ENCODE assay signal across 16 cellular contexts in the genomic region with DNA sequence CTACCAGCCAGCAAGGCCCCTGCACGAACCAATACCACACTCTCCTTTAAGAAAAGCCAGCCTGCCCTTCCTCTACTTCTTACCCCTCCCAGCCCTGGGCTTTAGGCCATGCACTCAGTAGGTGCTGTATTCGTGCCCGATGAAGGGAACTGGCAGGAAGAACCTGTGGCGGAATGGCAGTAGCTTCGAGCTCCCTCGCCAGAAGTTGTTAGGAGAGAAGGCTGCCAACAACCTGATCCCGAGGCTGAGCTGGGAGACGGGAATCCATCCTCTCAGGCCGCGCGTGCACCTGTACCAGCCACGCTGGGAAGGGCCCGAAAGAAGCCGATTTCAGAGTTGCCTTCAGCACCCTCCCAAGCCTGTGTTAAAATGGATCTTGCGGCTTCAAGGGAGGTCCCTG. TPM values are rescaled to one million over a fixed set of nuclear protein-coding genes. Genes with fewer than 3 reads are reported as not detected.
DNase-seq lines count a peak whose midpoint lies in the region; ATAC-seq, FAIRE-seq and TF ChIP-seq lines count a peak whose summit lies in the region.
"Had no signal": no experiment of that assay in that cellular context is flagged by ENCODE, and none has a peak within 500 bp of the region (broad histone marks: within the 10 kb centered on the region; RNA-seq: fewer than 3 reads in every experiment).

No MANE protein-coding gene starts in this region.

- TF ChIP-seq POLR2A in right lobe of liver (IDR thresholded peaks at IDR 0.05) (no peak), HepG2 (IDR thresholded peaks at IDR 0.05; ENCODE audit: insufficient read depth in 1 of 2, low read depth in 2 of 2, low read length in 2 of 2) (no peak)

- TF ChIP-seq EP300 in HepG2 (IDR thresholded peaks at IDR 0.05; ENCODE audit: low read depth in 2 of 2, low read length in 2 of 2) (no peak), HepG2 (CRISPR knock-in tag; IDR thresholded peaks at IDR 0.05; ENCODE audit: borderline replicate concordance) (no peak)

- no peaks in the 10 kb centered on the region for H3K9me3 ChIP-seq in right lobe of liver
- no peaks in the 10 kb centered on the region for H3K9me3 ChIP-seq in HepG2 (ENCODE audit: low read length)
- H3K9me3 ChIP-seq: BLaER1, Caco-2 had no signal

- no peak for FAIRE-seq in HepG2 (lab: Jason Lieb, UNC)

- no peak overlapping the region for H3K9ac ChIP-seq in HepG2 (ENCODE audit: insufficient read depth, low read depth, low read length)
- H3K9ac ChIP-seq: BLaER1 had no signal

- no peak overlapping the region for H3K27ac ChIP-seq in right lobe of liver
- no peak overlapping the region for H3K27ac ChIP-seq in HepG2 (ENCODE audit: extremely low read length, insufficient read depth, low read length)
- H3K27ac ChIP-seq: 22Rv1, BLaER1 had no signal

- POLR2A ChIA-PET in HepG2 (lab: Yijun Ruan, JAX): no interaction called here

- ATAC-seq in right lobe of liver (no peak), HepG2 (no peak), GM18873 (IDR thresholded peaks at IDR 0.05; ENCODE audit: low FRiP score, unreplicated experiment) (no peak)
- ATAC-seq: GM23338 had no signal

- no peak overlapping the region for H3K4me2 ChIP-seq in HepG2 (ENCODE audit: low read depth, low read length)
- H3K4me2 ChIP-seq: BLaER1, GM23338 had no signal

- H3K4me3 Mint-ChIP-seq in Calu3 (ENCODE audit: low read depth, unreplicated experiment): no peak overlapping the region
- no peak overlapping the region for H3K4me3 Mint-ChIP-seq in activated naive CD4-positive, alpha-beta T cell treated with anti-CD3 and anti-CD28 coated beads for 36 hours
- H3K4me3 Mint-ChIP-seq: CD8-positive, alpha-beta memory T cell; GM23338 had no signal

- H3K36me3 ChIP-seq in right lobe of liver (no peaks in the 10 kb centered on the region), HepG2 (replicated peaks in 1 of 2; ENCODE audit: control insufficient read depth in 1 of 2, insufficient read depth in 2 of 2, low read length in 2 of 2) (no peaks in the 10 kb centered on the region)
- H3K36me3 ChIP-seq: BLaER1 had no signal

- 89% methylated on average over 9 of the region's 15 CpGs for WGBS in right lobe of liver (ENCODE audit: insufficient coverage, low coverage, low lambda C conversion rate, missing lambda C conversion rate)
- 91% methylated on average over 10 of the region's 15 CpGs for WGBS in HepG2 (ENCODE audit: low lambda C conversion rate)

- no peaks in the 10 kb centered on the region for H4K20me1 ChIP-seq in HepG2 (ENCODE audit: insufficient read depth, low read length)
- H4K20me1 ChIP-seq: BLaER1 had no signal

- no peaks in the 10 kb centered on the region for H3K4me1 Mint-ChIP-seq in Calu3 (ENCODE audit: low read depth, unreplicated experiment)
- H3K4me1 Mint-ChIP-seq in activated naive CD4-positive, alpha-beta T cell treated with anti-CD3 and anti-CD28 coated beads for 36 hours (ENCODE audit: low read depth): peaks cover 2% of the 10 kb centered on the region

- H3K79me2 ChIP-seq in HepG2 (ENCODE audit: insufficient read depth, low read length): no peaks in the 10 kb centered on the region

- in situ Hi-C loops in HepG2 (cut with HindIII; ENCODE audit: extremely low pct_ligation_motif_present, low pct_unique_long_range_greater_than_20kb): loop anchor here (10.0 to 25.0 kb wide), 2 partner anchors 222 to 579 kb away; a partner anchor contains a TSS

- H3K27ac Mint-ChIP-seq in Calu3 (ENCODE audit: unreplicated experiment): no peak overlapping the region
- H3K27ac Mint-ChIP-seq in activated naive CD4-positive, alpha-beta T cell treated with anti-CD3 and anti-CD28 coated beads for 36 hours: no peak overlapping the region
- H3K27ac Mint-ChIP-seq: GM23338 had no signal

- no peaks in the 10 kb centered on the region for H3K9me3 Mint-ChIP-seq in Calu3 (ENCODE audit: low read depth, unreplicated experiment)
- H3K9me3 Mint-ChIP-seq in activated naive CD4-positive, alpha-beta T cell treated with anti-CD3 and anti-CD28 coated beads for 36 hours: no peaks in the 10 kb centered on the region
- H3K9me3 Mint-ChIP-seq: CD8-positive, alpha-beta memory T cell; GM23338 had no signal

- intact Hi-C loops in right lobe of liver (cut with DNase I) (no loop called here), HepG2 (cut with micrococcal nuclease; ENCODE audit: unreplicated experiment) (no loop called here), Calu3 (cut with micrococcal nuclease; ENCODE audit: unreplicated experiment) (loop anchor here (10.0 kb wide), 1 partner anchor 52 kb away; no protein-coding TSS in a partner anchor)
- intact Hi-C loops in activated naive CD4-positive, alpha-beta T cell treated with anti-CD3 and anti-CD28 coated beads for 36 hours (cut with micrococcal nuclease): no loop called here

- H2AFZ ChIP-seq in HepG2 (ENCODE audit: low read length): no peak overlapping the region
- H2AFZ ChIP-seq: GM23338 had no signal

- DNase-seq in activated CD4-positive, CD25-positive, alpha-beta regulatory T cell treated with anti-CD3 and anti-CD28 coated beads, Interleukin-2, amount 50 U/mL, for 72 hours: peak; percentile 3
- DNase-seq in activated CD4-positive, CD25-positive, alpha-beta regulatory T cell (lab: John Stamatoyannopoulos, UW): no peak
- peak in 2 of 3 donors; percentile 16 to 22 for DNase-seq in right lobe of liver
- no peak for DNase-seq in HepG2 (ENCODE audit: low spot score)
- DNase-seq in islet precursor cell: peak; percentile 34
- DNase-seq in Calu3: no peak
- DNase-seq in activated naive CD4-positive, alpha-beta T cell treated with anti-CD3 and anti-CD28 coated beads for 36 hours: no peak
- DNase-seq: AML-193; Caco-2; CD8-positive, alpha-beta memory T cell; DMS53; H7 had no signal

- H3K4me1 ChIP-seq in right lobe of liver: no peaks in the 10 kb centered on the region
- peaks cover 29% of the 10 kb centered on the region for H3K4me1 ChIP-seq in HepG2 (ENCODE audit: insufficient read depth, low read length)
- H3K4me1 ChIP-seq: BLaER1, Caco-2 had no signal

- TF ChIP-seq CTCF in right lobe of liver (IDR thresholded peaks at IDR 0.05) (no peak), HepG2 (CRISPR knock-in tag; IDR thresholded peaks at IDR 0.05) (no peak), Calu3 (IDR thresholded peaks at IDR 0.05; ENCODE audit: unreplicated experiment) (no peak)

- CTCF ChIA-PET in HepG2 (lab: Yijun Ruan, JAX; ENCODE audit: low intra/inter-chr PET ratio, low total read pairs): no interaction called here
- CTCF ChIA-PET in Calu3 (lab: Charles Lee): interaction anchor here (1.5 kb wide), 1 partner anchor 220 kb away, joined by 6 read pairs; no protein-coding TSS in a partner anchor
- CTCF ChIA-PET in activated naive CD4-positive, alpha-beta T cell treated with anti-CD3 and anti-CD28 coated beads for 36 hours (lab: Charles Lee): interaction anchor here (0.8 to 3.2 kb wide), 5 partner anchors 18 to 220 kb away, joined by 3 to 37 read pairs (median 3); a partner anchor contains a TSS

- H3K27me3 Mint-ChIP-seq in Calu3 (ENCODE audit: unreplicated experiment): peaks cover 40% of the 10 kb centered on the region
- no peaks in the 10 kb centered on the region for H3K27me3 Mint-ChIP-seq in activated naive CD4-positive, alpha-beta T cell treated with anti-CD3 and anti-CD28 coated beads for 36 hours (ENCODE audit: low read depth)

- no TSS peak for BruUV-seq in HepG2 (replicated peaks; lab: Mats Ljungman, UMichigan)
- BruUV-seq in Calu3 (replicated peaks; lab: Mats Ljungman, UMichigan): no TSS peak

- H3K4me3 ChIP-seq in right lobe of liver (no peak overlapping the region), HepG2 (replicated peaks in 1 of 3; ENCODE audit: insufficient read depth in 1 of 3, low read depth in 2 of 3, low read length in 3 of 3) (no peak overlapping the region)
- H3K4me3 ChIP-seq: BLaER1, GM23338 had no signal

- H3K36me3 Mint-ChIP-seq in Calu3 (ENCODE audit: insufficient read depth, unreplicated experiment): no peaks in the 10 kb centered on the region
- no peaks in the 10 kb centered on the region for H3K36me3 Mint-ChIP-seq in activated naive CD4-positive, alpha-beta T cell treated with anti-CD3 and anti-CD28 coated beads for 36 hours (ENCODE audit: low read depth)
- H3K36me3 Mint-ChIP-seq: CD8-positive, alpha-beta memory T cell had no signal

- TF ChIP-seq RAD21 in HepG2 (CRISPR knock-in tag; IDR thresholded peaks at IDR 0.05): no peak

- no peaks in the 10 kb centered on the region for H3K27me3 ChIP-seq in right lobe of liver
- H3K27me3 ChIP-seq in HepG2 (ENCODE audit: control insufficient read depth in 1 of 2, insufficient read depth in 2 of 2, low read length in 2 of 2): no peaks in the 10 kb centered on the region
- H3K27me3 ChIP-seq: BLaER1 had no signal

TF ChIP-seq in HepG2, 621 proteins besides CTCF, POLR2A, EP300 and RAD21 (continues in another document):
- TF ChIP-seq ZNF598 (CRISPR knock-in tag; IDR thresholded peaks at IDR 0.05; ENCODE audit: borderline replicate concordance) (no peak), ZNF264 (CRISPR knock-in tag; IDR thresholded peaks at IDR 0.05) (no peak)

RNA-seq across cellular contexts. Expression of a gene that starts 45.3 kb away (rescaled TPM):
- total RNA-seq in right lobe of liver (10 to 100 TPM in 3 of 6 experiments, 1 to 10 TPM in 3; 4.7 to 15.1 (median 9.8) TPM), HepG2 (2016; rRNA removed; fragmentation: Illumina TruSeq; extraction: Trizol) (2.5 and 3.1 TPM in 2 replicates), Calu3 (2022) (3.9 and 5.8 TPM in 2 replicates)
- total RNA-seq in HepG2 (2016; cell fraction: cytosol; rRNA removed; fragmentation: Illumina TruSeq; extraction: Trizol; ENCODE audit: low read depth): 0.44 and 0.81 TPM in 2 replicates
- total RNA-seq in HepG2 (2016; cell fraction: insoluble cytoplasmic fraction; rRNA removed; fragmentation: Illumina TruSeq; extraction: Trizol): 2.1 and 3.1 TPM in 2 replicates
- total RNA-seq in HepG2 (2016; cell fraction: membrane; rRNA removed; fragmentation: Illumina TruSeq; extraction: Trizol): 1.4 and 1.9 TPM in 2 replicates
- total RNA-seq in HepG2 (2016; cell fraction: nucleus; rRNA removed; fragmentation: Illumina TruSeq; extraction: Trizol): 2.4 and 2.8 TPM in 2 replicates
- polyA plus RNA-seq in HepG2 (2011; rRNA removed): 3.0 and 4.8 TPM in 2 replicates
- polyA plus RNA-seq in HepG2 (2011; cell fraction: cytosol; rRNA removed): 2.1 and 2.5 TPM in 2 replicates
- polyA plus RNA-seq in HepG2 (2011; cell fraction: nucleus; rRNA removed): 15.0 and 15.5 TPM in 2 replicates
- polyA plus RNA-seq in HepG2 (2012): 4.7 and 7.6 TPM in 2 replicates
- polyA plus RNA-seq in HepG2 (2016; cell fraction: cytosol; fragmentation: Illumina TruSeq; extraction: Trizol; ENCODE audit: low read depth): 0.41 and 0.43 TPM in 2 replicates
- polyA plus RNA-seq in HepG2 (2016; cell fraction: insoluble cytoplasmic fraction; fragmentation: Illumina TruSeq; extraction: Trizol; ENCODE audit: low read depth): 2.0 and 3.7 TPM in 2 replicates
- 1.1 and 1.4 TPM in 2 replicates for polyA plus RNA-seq in HepG2 (2016; cell fraction: membrane; fragmentation: Illumina TruSeq; extraction: Trizol; ENCODE audit: low read depth)
- polyA plus RNA-seq in HepG2 (2016; cell fraction: nucleus; fragmentation: Illumina TruSeq; extraction: Trizol; ENCODE audit: insufficient read depth, low read depth): 6.0 and 6.2 TPM in 2 replicates
- 7.8 and 7.9 TPM in 2 replicates for polyA minus RNA-seq in HepG2 (2011; rRNA and poly(A)+ RNA removed; ENCODE audit: low replicate concordance)
- polyA minus RNA-seq in HepG2 (2011; cell fraction: cytosol; rRNA and poly(A)+ RNA removed): 3.5 and 3.7 TPM in 2 replicates
- 12.0 and 15.4 TPM in 2 replicates for polyA minus RNA-seq in HepG2 (2011; cell fraction: nucleus; rRNA and poly(A)+ RNA removed)
- total RNA-seq in activated naive CD4-positive, alpha-beta T cell treated with anti-CD3 and anti-CD28 coated beads for 36 hours: 100 to 1,000 TPM; 107 to 118 TPM

Comparison
In these comparisons a context has a peak if more than half of its experiments do, and no peak if none do; other contexts are left out.
1. DNase-seq: peak in activated CD4-positive, CD25-positive, alpha-beta regulatory T cell treated with anti-CD3 and anti-CD28 coated beads, Interleukin-2, amount 50 U/mL, for 72 hours (single experiment), right lobe of liver (2 of 3) and islet precursor cell (single experiment); none in activated CD4-positive, CD25-positive, alpha-beta regulatory T cell (0 of 4), HepG2 (single experiment), Calu3 (single experiment) and activated naive CD4-positive, alpha-beta T cell treated with anti-CD3 and anti-CD28 coated beads for 36 hours (single experiment).
2. RNA of a gene that starts 45.3 kb away (total RNA-seq): 107 to 118 TPM in activated naive CD4-positive, alpha-beta T cell treated with anti-CD3 and anti-CD28 coated beads for 36 hours; 4.7 to 15.1 TPM in right lobe of liver, 3.9 to 5.8 TPM in Calu3 and 0.44 to 3.1 TPM in HepG2; every median in the first group is over 4 times any median in the second.